Comparison of ENCODE assay signal across 9 cellular contexts in genomic region chr19:55384576-55385235, GRCh38. TPM values are rescaled to one million over a fixed set of nuclear protein-coding genes. Genes with fewer than 3 reads are reported as not detected.
A peak's percentile ranks its signal among the peaks of the same experiment; 100 is the strongest.
DNase-seq lines count a peak whose midpoint lies in the region; ATAC-seq, FAIRE-seq and TF ChIP-seq lines count a peak whose summit lies in the region.
"Had no signal": no experiment of that assay in that cellular context is flagged by ENCODE, and none has a peak within 500 bp of the region (broad histone marks: within the 10 kb centered on the region; RNA-seq: fewer than 3 reads in every experiment).

No MANE protein-coding gene starts in this region.

- TSS peak; percentile 69 for BruUV-seq in PC-9 (replicated peaks; lab: Mats Ljungman, UMichigan)

- H3K9me2 ChIP-seq in PC-9 (ENCODE audit: insufficient read depth), result no peaks in the 10 kb centered on the region

- H3K27me3 ChIP-seq in PC-9 (ENCODE audit: insufficient read depth, low read depth), result no peaks in the 10 kb centered on the region
- no peaks in the 10 kb centered on the region for H3K27me3 ChIP-seq in bronchial epithelial cell (ENCODE audit: control insufficient read depth, insufficient read depth, low read length)
- H3K27me3 ChIP-seq in lower lobe of right lung (ENCODE audit: low read depth), result no peaks in the 10 kb centered on the region

- H3K27ac ChIP-seq in PC-9 (peak overlapping the region; percentile 83), lower lobe of right lung (peak overlapping the region; percentile 94), temporal lobe (ENCODE audit: low read depth, low read length) (peak overlapping the region; percentile 96)

- H3K36me3 ChIP-seq in PC-9 (ENCODE audit: low read depth) (peaks cover 35% of the 10 kb centered on the region), bronchial epithelial cell (ENCODE audit: control insufficient read depth, insufficient read depth, low read length) (peaks cover 30% of the 10 kb centered on the region), lower lobe of right lung (peaks cover 30% of the 10 kb centered on the region)

- intact Hi-C loops in PC-9 (cut with micrococcal nuclease; ENCODE audit: unreplicated experiment) (loop anchor here (1.0 to 10.0 kb wide), 6 partner anchors 22 to 220 kb away; partner anchors contain the start of genes DNAAF3, KMT5C, PPP6R1 and UBE2S), lower lobe of right lung (cut with DNase I) (no loop called here)

- H3K4me3 ChIP-seq in PC-9 (peak overlapping the region; percentile 88), bronchial epithelial cell (ENCODE audit: low read depth, low read length) (peak overlapping the region; percentile 77), lower lobe of right lung (peak overlapping the region; percentile 97)

- H3K79me2 ChIP-seq in PC-9 (ENCODE audit: low read depth), result peaks cover 69% of the 10 kb centered on the region

- peaks cover 37% of the 10 kb centered on the region for H4K20me1 ChIP-seq in PC-9 (ENCODE audit: insufficient read depth)

- CTCF ChIA-PET in PC-9 (lab: Charles Lee), result interaction anchor here (0.5 to 1.9 kb wide), 7 partner anchors 44 to 224 kb away, joined by 3 to 13 read pairs (median 7); partner anchors contain the start of gene KMT5C

- H3K4me1 ChIP-seq in PC-9 (replicated peaks; ENCODE audit: insufficient read depth) (peaks cover 39% of the 10 kb centered on the region), lower lobe of right lung (peaks cover 52% of the 10 kb centered on the region)

- peak; percentile 4 for ATAC-seq in HG02642 (IDR thresholded peaks at IDR 0.05; ENCODE audit: poor library complexity, unreplicated experiment)
- ATAC-seq in lower lobe of right lung, result peak; percentile 2 to 4

- H3K4me2 ChIP-seq in PC-9, result peak overlapping the region; percentile 90

- H3K9me3 ChIP-seq in PC-9 (ENCODE audit: insufficient read depth, low read depth) (no peaks in the 10 kb centered on the region), lower lobe of right lung (no peaks in the 10 kb centered on the region)

- POLR2A ChIA-PET in PC-9 (lab: Charles Lee; ENCODE audit: unreplicated experiment), result interaction anchor here (0.6 to 1.7 kb wide), 8 partner anchors 23 to 218 kb away, joined by 3 to 58 read pairs (median 5); partner anchors contain the start of genes HSPBP1, KMT5C and UBE2S

- FAIRE-seq in bronchial epithelial cell (lab: Jason Lieb, UNC), result no peak

- peaks cover 54% of the 10 kb centered on the region for H3F3A ChIP-seq in PC-9 (ENCODE audit: insufficient read depth, low read depth)

- peak; percentile 69 for DNase-seq in DMS79 (lab: John Stamatoyannopoulos, UW)
- peak in 1 of 2 experiments; percentile 29 for DNase-seq in PC-9
- DNase-seq in bronchial epithelial cell (ENCODE audit: low read depth), result no peak
- DNase-seq in lower lobe of right lung, result peak; percentile 66
- DNase-seq in NCI-H524 treated with DMSO at 0.1 percent for 48 hours (lab: John Stamatoyannopoulos, UW), result no peak
- no peak for DNase-seq in NCI-H446 treated with DMSO at 0.1 percent for 48 hours (lab: John Stamatoyannopoulos, UW)

- peak overlapping the region; percentile 72 for H2AFZ ChIP-seq in PC-9

- TF ChIP-seq CTCF in PC-9 (conservative IDR thresholded peaks at IDR 0.05) (no peak), bronchial epithelial cell (IDR thresholded peaks at IDR 0.05; ENCODE audit: insufficient read depth, low read length, severe bottlenecking) (no peak), lower lobe of right lung (IDR thresholded peaks at IDR 0.05) (no peak)

RNA-seq across cellular contexts. Expression of gene TMEM238, which starts 0.6 kb away (rescaled TPM):
- total RNA-seq in PC-9 (2021) (40.4 and 94.5 TPM in 2 replicates), bronchial epithelial cell (3.1 and 10.0 TPM in 2 replicates), lower lobe of right lung (16.4 TPM), temporal lobe (not detected)
- total RNA-seq: SK-MEL-5 had no signal

RNA-seq across cellular contexts. Expression of gene RPL28, which starts 1.0 kb away (rescaled TPM):
- 2,433 and 2,547 TPM in 2 replicates for total RNA-seq in PC-9 (2021)
- 348 and 603 TPM in 2 replicates for total RNA-seq in bronchial epithelial cell
- total RNA-seq in lower lobe of right lung, result 1,501 TPM
- total RNA-seq in temporal lobe, result 153 TPM

RNA-seq across cellular contexts. Expression of gene TMEM190, which starts 8.1 kb away (rescaled TPM):
- not detected in 2 replicates for total RNA-seq in PC-9 (2021)
- total RNA-seq in bronchial epithelial cell, result not detected in 2 replicates
- total RNA-seq in lower lobe of right lung, result 16.2 TPM
- 0.49 TPM for total RNA-seq in temporal lobe
- total RNA-seq: SK-MEL-5 had no signal

RNA-seq across cellular contexts. Expression of gene IL11, which starts 14.4 kb away (rescaled TPM):
- total RNA-seq in PC-9 (2021) (4.1 and 6.6 TPM in 2 replicates), bronchial epithelial cell (0.64 and 1.3 TPM in 2 replicates), lower lobe of right lung (not detected), temporal lobe (under 0.01 TPM)
- total RNA-seq: SK-MEL-5 had no signal

RNA-seq across cellular contexts. Expression of gene GARIN5B, which starts 21.6 kb away (rescaled TPM):
- total RNA-seq in PC-9 (2021), result 0.11 TPM in 1 of 2 replicates, not detected in the other
- not detected in 2 replicates for total RNA-seq in bronchial epithelial cell
- not detected for total RNA-seq in lower lobe of right lung
- total RNA-seq in temporal lobe, result not detected
- total RNA-seq: SK-MEL-5 had no signal

Comparison
In these comparisons a context has a peak if more than half of its experiments do, and no peak if none do; other contexts are left out.
1. DNase-seq: peak in DMS79 (single experiment) and lower lobe of right lung (single experiment); none in bronchial epithelial cell (single experiment), NCI-H524 treated with DMSO at 0.1 percent for 48 hours (single experiment) and NCI-H446 treated with DMSO at 0.1 percent for 48 hours (single experiment).
2. RNA of gene TMEM190, which starts 8.1 kb away (total RNA-seq): 16.2 TPM in lower lobe of right lung (single experiment); 0.49 TPM in temporal lobe (single experiment), not detected in PC-9 and not detected in bronchial epithelial cell; every median in the first group is over 10 times any median in the second.
3. Peak in every context shown above with its lines, with median percentiles within 50 percentile points of each other: H3K27ac ChIP-seq and H3K4me3 ChIP-seq.